In the genomic region with DNA sequence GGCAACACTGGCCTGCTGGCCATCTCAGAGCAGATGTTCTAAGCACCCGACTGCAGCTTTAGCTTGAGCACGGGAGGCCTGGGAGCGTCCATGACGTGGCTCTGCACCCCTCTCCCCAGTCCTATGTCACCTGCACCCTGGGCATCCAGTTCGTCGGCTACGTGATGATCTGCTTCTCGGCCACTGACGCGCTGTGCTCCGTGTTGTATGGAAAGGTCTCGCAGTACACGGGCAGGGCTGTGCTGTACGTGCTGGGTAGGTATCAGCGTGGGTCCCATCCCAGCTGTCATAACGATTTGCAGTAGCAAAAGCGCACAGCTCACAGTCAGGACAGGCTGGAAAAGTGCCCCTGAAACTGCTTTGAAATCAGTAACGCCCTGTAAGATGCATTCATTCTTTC, we compare ENCODE assay signal across 25 cellular contexts. TPM values are rescaled to one million over a fixed set of nuclear protein-coding genes. Genes with fewer than 3 reads are reported as not detected.
"Had no signal": no experiment of that assay in that cellular context is flagged by ENCODE, and none has a peak within 500 bp of the region (broad histone marks: within the 10 kb centered on the region; RNA-seq: fewer than 3 reads in every experiment).

No MANE protein-coding gene starts in this region.

- H3K27me3 ChIP-seq: adrenal gland had no signal

- DNase-seq: activated CD4-positive, alpha-beta T cell treated with anti-CD3 and anti-CD28 coated beads for 36 hours; activated CD4-positive, alpha-beta T cell treated with anti-CD3 and anti-CD28 coated beads, Interleukin-2, amount 50 U/mL, for 4 hours; activated CD8-positive, alpha-beta memory T cell treated with anti-CD3 and anti-CD28 coated beads, Interleukin-2, amount 50 U/mL, for 48 hours; activated CD8-positive, alpha-beta T cell treated with anti-CD3 and anti-CD28 coated beads, Interleukin-2, amount 10 ng/mL, durations not matched to agents 7 days and 5 days; activated naive CD4-positive, alpha-beta T cell treated with anti-CD3 and anti-CD28 coated beads, Interleukin-2, amount 50 U/mL, for 16 hours; activated naive CD8-positive, alpha-beta T cell treated with anti-CD3 and anti-CD28 coated beads, Interleukin-2, amount 10 ng/mL, durations not matched to agents 7 days and 5 days; activated T-cell treated with anti-CD3 and anti-CD28 coated beads, Interleukin-2, amount 50 U/mL, for 1 hour; adrenal gland; anterior cingulate cortex; caudate nucleus; NCI-H1092 treated with DMSO at 0.1 percent for 48 hours; NCI-H1417 treated with DMSO at 0.1 percent for 48 hours; NCI-H1694; NCI-H2029; NCI-H345; NCI-H524; SHP77 treated with DMSO at 0.1 percent for 48 hours; T-cell; T-helper 2 cell; T1000 had no signal

- H3K27ac ChIP-seq: adrenal gland, KMS-11, VCaP had no signal

- H3K36me3 Mint-ChIP-seq: activated naive CD8-positive, alpha-beta T cell treated with anti-CD3 and anti-CD28 coated beads, Interleukin-2, amount 10 ng/mL, durations not matched to agents 7 days and 5 days; T-cell had no signal

- H3K4me3 ChIP-seq: adrenal gland had no signal

- H3K27ac Mint-ChIP-seq: activated CD4-positive, alpha-beta T cell treated with anti-CD3 and anti-CD28 coated beads for 36 hours; activated CD8-positive, alpha-beta T cell treated with anti-CD3 and anti-CD28 coated beads, Interleukin-2, amount 10 ng/mL, durations not matched to agents 7 days and 5 days; activated naive CD8-positive, alpha-beta T cell treated with anti-CD3 and anti-CD28 coated beads, Interleukin-2, amount 10 ng/mL, durations not matched to agents 7 days and 5 days; T-cell had no signal

- H3K4me2 ChIP-seq: KMS-11 had no signal

- H3K4me1 ChIP-seq: adrenal gland had no signal

- H3K36me3 ChIP-seq: adrenal gland had no signal

- H3K4me1 Mint-ChIP-seq: activated CD4-positive, alpha-beta T cell treated with anti-CD3 and anti-CD28 coated beads for 36 hours; activated naive CD8-positive, alpha-beta T cell treated with anti-CD3 and anti-CD28 coated beads, Interleukin-2, amount 10 ng/mL, durations not matched to agents 7 days and 5 days; T-cell had no signal

- H3K9me3 ChIP-seq: adrenal gland had no signal

- H3K9me3 Mint-ChIP-seq: activated naive CD8-positive, alpha-beta T cell treated with anti-CD3 and anti-CD28 coated beads, Interleukin-2, amount 10 ng/mL, durations not matched to agents 7 days and 5 days had no signal

- H3K4me3 Mint-ChIP-seq: activated CD4-positive, alpha-beta T cell treated with anti-CD3 and anti-CD28 coated beads for 36 hours; activated CD8-positive, alpha-beta T cell treated with anti-CD3 and anti-CD28 coated beads, Interleukin-2, amount 10 ng/mL, durations not matched to agents 7 days and 5 days; activated naive CD8-positive, alpha-beta T cell treated with anti-CD3 and anti-CD28 coated beads, Interleukin-2, amount 10 ng/mL, durations not matched to agents 7 days and 5 days; T-cell had no signal

- ATAC-seq: activated CD4-positive, alpha-beta T cell treated with anti-CD3 and anti-CD28 coated beads for 36 hours; activated CD8-positive, alpha-beta T cell treated with anti-CD3 and anti-CD28 coated beads, Interleukin-2, amount 10 ng/mL, durations not matched to agents 7 days and 5 days; T-cell had no signal

- H3K9ac ChIP-seq: KMS-11 had no signal

- H3K27me3 Mint-ChIP-seq: activated naive CD8-positive, alpha-beta T cell treated with anti-CD3 and anti-CD28 coated beads, Interleukin-2, amount 10 ng/mL, durations not matched to agents 7 days and 5 days had no signal

RNA-seq across cellular contexts. Expression of gene UNC93A, which starts 14.7 kb away (rescaled TPM):
- total RNA-seq: activated CD4-positive, alpha-beta T cell treated with anti-CD3 and anti-CD28 coated beads for 36 hours; activated CD8-positive, alpha-beta T cell treated with anti-CD3 and anti-CD28 coated beads, Interleukin-2, amount 10 ng/mL, durations not matched to agents 7 days and 5 days; activated naive CD8-positive, alpha-beta T cell treated with anti-CD3 and anti-CD28 coated beads, Interleukin-2, amount 10 ng/mL, durations not matched to agents 7 days and 5 days; adrenal gland; cerebellum; MCF 10A; SK-MEL-5; T-cell had no signal
- polyA plus RNA-seq: adrenal gland had no signal

RNA-seq across cellular contexts. Expression of gene TTLL2, which starts 19.1 kb away (rescaled TPM):
- total RNA-seq: activated CD4-positive, alpha-beta T cell treated with anti-CD3 and anti-CD28 coated beads for 36 hours; activated CD8-positive, alpha-beta T cell treated with anti-CD3 and anti-CD28 coated beads, Interleukin-2, amount 10 ng/mL, durations not matched to agents 7 days and 5 days; activated naive CD8-positive, alpha-beta T cell treated with anti-CD3 and anti-CD28 coated beads, Interleukin-2, amount 10 ng/mL, durations not matched to agents 7 days and 5 days; adrenal gland; cerebellum; MCF 10A; SK-MEL-5; T-cell had no signal
- polyA plus RNA-seq: adrenal gland had no signal
